ENCODE assay signal across 8 cellular contexts in genomic region chr6:163956571-163957407, GRCh38.
DNase-seq lines count a peak whose midpoint lies in the region; ATAC-seq and TF ChIP-seq lines count a peak whose summit lies in the region.

No MANE protein-coding gene starts in this region.

- no peaks in the 10 kb centered on the region for H3K36me3 ChIP-seq in SJSA1
- no peaks in the 10 kb centered on the region for H3K36me3 ChIP-seq in prostate gland

- peak; percentile 54 to 73 (median 64) for TF ChIP-seq CTCF in prostate gland (IDR thresholded peaks at IDR 0.05)

- peak; percentile 44 for DNase-seq in GM04503 (ENCODE audit: low read depth)
- DNase-seq in KBM-7, result peak; percentile 71
- peak; percentile 76 to 83 for DNase-seq in SJSA1 (ENCODE audit: low read depth in 1 of 2, low spot score in 2 of 2)
- DNase-seq in activated gamma-delta T cell treated with anti-CD3 and anti-CD28 coated beads, Interleukin-2, amount 50 U/mL, for 16 hours (ENCODE audit: low read depth), result peak; percentile 30
- DNase-seq in head of caudate nucleus, result peak in 41 of 42 donors; percentile 50 to 93 (median 79)
- DNase-seq in prostate gland (ENCODE audit: low spot score), result peak; percentile 36
- no peak for DNase-seq in cerebellar nuclear complex (lab: John Stamatoyannopoulos, UW)

- ATAC-seq in GM21786 (IDR thresholded peaks at IDR 0.05; ENCODE audit: unreplicated experiment), result peak; percentile 99

- no peaks in the 10 kb centered on the region for H3K27me3 ChIP-seq in SJSA1 (replicated peaks)
- H3K27me3 ChIP-seq in prostate gland (replicated peaks; ENCODE audit: insufficient read depth), result no peaks in the 10 kb centered on the region

- no peak overlapping the region for H3K27ac ChIP-seq in SJSA1
- no peak overlapping the region for H3K27ac ChIP-seq in prostate gland

- intact Hi-C loops in head of caudate nucleus (cut with DNase I) (loop anchor here (10.0 kb wide), 2 partner anchors 372 to 532 kb away; no protein-coding TSS in a partner anchor), prostate gland (cut with DNase I) (loop anchor here (5.0 kb wide), 1 partner anchor 529 kb away; no protein-coding TSS in a partner anchor)

- H3K9me3 ChIP-seq in SJSA1 (replicated peaks) (no peaks in the 10 kb centered on the region), prostate gland (no peaks in the 10 kb centered on the region)

- in situ Hi-C loops in KBM-7 (cut with MboI; ENCODE audit: low pct_unique_long_range_greater_than_20kb, low sequenced_read_pairs), result no loop called here

- H3K4me1 ChIP-seq in SJSA1 (replicated peaks) (peaks cover 32% of the 10 kb centered on the region), prostate gland (replicated peaks) (no peaks in the 10 kb centered on the region)

- H3K4me3 ChIP-seq in SJSA1 (no peak overlapping the region), prostate gland (no peak overlapping the region)

- WGBS in prostate gland, result 42% methylated on average over 12 of the region's 12 CpGs

- TF ChIP-seq POLR2A in prostate gland (IDR thresholded peaks at IDR 0.05), result no peak

Comparison
In these comparisons a context has a peak if more than half of its experiments do, and no peak if none do; other contexts are left out.
1. DNase-seq: peak in GM04503 (single experiment), KBM-7 (single experiment), SJSA1 (2 of 2), activated gamma-delta T cell treated with anti-CD3 and anti-CD28 coated beads, Interleukin-2, amount 50 U/mL, for 16 hours (single experiment), head of caudate nucleus (41 of 42) and prostate gland (single experiment); none in cerebellar nuclear complex (0 of 2).